ENCODE assay signal across 37 cellular contexts in the genomic region with DNA sequence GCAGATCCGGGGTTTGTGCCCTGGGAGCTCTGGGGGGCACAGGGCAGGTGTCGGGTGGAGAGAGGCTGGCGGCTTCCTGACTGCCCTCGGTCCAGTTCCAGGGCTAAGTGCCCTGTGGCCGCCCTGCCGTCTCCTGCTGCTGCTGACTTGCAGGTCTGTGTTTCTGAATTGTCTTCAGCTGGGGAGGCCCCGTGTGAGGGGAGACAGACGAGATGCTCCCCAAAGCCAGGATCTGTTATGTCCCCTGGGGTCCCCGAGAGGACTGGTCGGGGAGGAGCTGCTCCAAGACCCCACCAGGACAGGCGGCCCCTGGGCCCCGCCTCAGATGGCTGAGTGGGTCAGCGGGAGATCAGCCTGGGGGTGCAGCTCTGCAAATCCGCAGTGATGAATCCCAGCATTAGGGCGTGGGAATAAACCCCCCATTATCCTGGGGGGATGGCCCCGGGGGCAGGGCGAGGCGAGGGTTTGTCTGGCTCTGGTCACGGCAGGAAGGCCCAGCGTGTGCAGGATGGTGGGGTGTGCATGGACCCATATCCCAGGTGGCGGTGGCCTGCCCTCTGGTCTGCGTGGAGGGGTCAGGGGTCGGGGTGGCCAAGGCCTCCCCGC. TPM values are rescaled to one million over a fixed set of nuclear protein-coding genes. Genes with fewer than 3 reads are reported as not detected.
"Had no signal": no experiment of that assay in that cellular context is flagged by ENCODE, and none has a peak within 500 bp of the region (broad histone marks: within the 10 kb centered on the region; RNA-seq: fewer than 3 reads in every experiment).

No MANE protein-coding gene starts in this region.

- H3K36me3 ChIP-seq: MG63 had no signal

- H3K9me3 ChIP-seq: MG63 had no signal

- H3K4me3 ChIP-seq: MG63 had no signal

- DNase-seq: Kasumi-1, MG63, MM.1S, MV-4-11, NCI-H1048, NCI-H1092, NCI-H1092 treated with DMSO at 0.1 percent for 48 hours, NCI-H1105, NCI-H1105 treated with DMSO at 0.1 percent for 48 hours, NCI-H1417, NCI-H1417 treated with DMSO at 0.1 percent for 48 hours, NCI-H1436, NCI-H1436 treated with DMSO at 0.1 percent for 48 hours, NCI-H146, NCI-H1694, NCI-H1694 treated with DMSO at 0.1 percent for 48 hours, NCI-H187, NCI-H187 treated with DMSO at 0.1 percent for 48 hours, NCI-H1930, NCI-H2029, NCI-H2029 treated with DMSO at 0.1 percent for 48 hours, NCI-H2081, NCI-H2081 treated with DMSO at 0.1 percent for 48 hours, NCI-H2107, NCI-H2171, NCI-H2171 treated with DMSO at 0.1 percent for 48 hours, NCI-H2227 treated with DMSO at 0.1 percent for 48 hours, NCI-H226, NCI-H345, NCI-H446, NCI-H446 treated with DMSO at 0.1 percent for 48 hours, NCI-H510A had no signal

- H3K27ac ChIP-seq: KMS-11 had no signal

- H3K9ac ChIP-seq: KMS-11 had no signal

- H3K4me2 ChIP-seq: KMS-11 had no signal

RNA-seq across cellular contexts. Expression of a gene that starts 45.3 kb away (rescaled TPM):
- total RNA-seq: LHCN-M2, M059J, MCF 10A, NCI-H460 had no signal

RNA-seq across cellular contexts. Expression of a gene that starts 50.5 kb away (rescaled TPM):
- total RNA-seq: LHCN-M2, MCF 10A, NCI-H460 had no signal
